In genomic region chr6:40681622-40682021, GRCh38 we compare ENCODE assay signal across 34 cellular contexts.
"Had no signal": no experiment of that assay in that cellular context is flagged by ENCODE, and none has a peak within 500 bp of the region (broad histone marks: within the 10 kb centered on the region; RNA-seq: fewer than 3 reads in every experiment).

No MANE protein-coding gene starts in this region.

- H3K4me3 Mint-ChIP-seq: activated B cell treated with CpG ODN at 0.5 μM for 24 hours; activated CD8-positive, alpha-beta memory T cell treated with anti-CD3 and anti-CD28 coated beads, Interleukin-2, amount 10 ng/mL, durations not matched to agents 7 days and 5 days; activated CD8-positive, alpha-beta T cell treated with anti-CD3 and anti-CD28 coated beads for 36 hours; activated naive CD4-positive, alpha-beta T cell treated with anti-CD3 and anti-CD28 coated beads for 36 hours; activated naive CD4-positive, alpha-beta T cell treated with anti-CD3 and anti-CD28 coated beads, Interleukin-2, amount 50 U/mL, for 24 hours; activated naive CD8-positive, alpha-beta T cell treated with anti-CD3 and anti-CD28 coated beads for 36 hours; activated naive CD8-positive, alpha-beta T cell treated with anti-CD3 and anti-CD28 coated beads, Interleukin-2, amount 50 U/mL, for 24 hours; activated T-helper 1 cell treated with anti-CD3 and anti-CD28 coated beads, Interleukin-12 subunit alpha, Interleukin-12 subunit beta, Interleukin-2, Interleukin-4 antibody, amounts not matched to agents 30 ng/mL and 10 ng/mL and 1 ng/mL, durations not matched to agents 14 hours and 24 hours and 36 hours; effector memory CD8-positive, alpha-beta T cell; T-helper 17 cell; T-helper 2 cell treated with Interferon-gamma antibody and Interleukin-4, amounts not matched to agents 5 μg/mL and 100 μg/mL, for 36 hours had no signal

- H3K27ac Mint-ChIP-seq: activated B cell treated with CpG ODN at 0.5 μM for 24 hours; activated CD8-positive, alpha-beta memory T cell treated with anti-CD3 and anti-CD28 coated beads, Interleukin-2, amount 10 ng/mL, durations not matched to agents 7 days and 5 days; activated CD8-positive, alpha-beta T cell treated with anti-CD3 and anti-CD28 coated beads for 36 hours; activated naive CD4-positive, alpha-beta T cell treated with anti-CD3 and anti-CD28 coated beads for 36 hours; activated naive CD4-positive, alpha-beta T cell treated with anti-CD3 and anti-CD28 coated beads, Interleukin-2, amount 50 U/mL, for 24 hours; activated naive CD8-positive, alpha-beta T cell treated with anti-CD3 and anti-CD28 coated beads for 36 hours; activated naive CD8-positive, alpha-beta T cell treated with anti-CD3 and anti-CD28 coated beads, Interleukin-2, amount 50 U/mL, for 24 hours; activated T-helper 1 cell treated with anti-CD3 and anti-CD28 coated beads, Interleukin-12 subunit alpha, Interleukin-12 subunit beta, Interleukin-2, Interleukin-4 antibody, amounts not matched to agents 30 ng/mL and 10 ng/mL and 1 ng/mL, durations not matched to agents 14 hours and 24 hours and 36 hours; activated T-helper 2 cell treated with anti-CD3 and anti-CD28 coated beads, Interferon-gamma antibody, Interleukin-2, Interleukin-4, amounts not matched to agents 10 μg/mL and 5 μg/mL and 100 μg/mL, durations not matched to agents 14 hours and 24 hours and 36 hours; effector memory CD8-positive, alpha-beta T cell; T-helper 17 cell; T-helper 2 cell treated with Interferon-gamma antibody and Interleukin-4, amounts not matched to agents 5 μg/mL and 100 μg/mL, for 36 hours had no signal

- ATAC-seq: activated CD4-positive, CD25-positive, alpha-beta regulatory T cell treated with anti-CD3 and anti-CD28 coated beads, Interleukin-2, amount 50 U/mL, for 24 hours; activated CD8-positive, alpha-beta memory T cell treated with anti-CD3 and anti-CD28 coated beads, Interleukin-2, amount 10 ng/mL, durations not matched to agents 7 days and 5 days; activated CD8-positive, alpha-beta T cell treated with anti-CD3 and anti-CD28 coated beads for 36 hours; activated naive CD8-positive, alpha-beta T cell treated with anti-CD3 and anti-CD28 coated beads, Interleukin-2, amount 50 U/mL, for 24 hours; body of pancreas; effector memory CD8-positive, alpha-beta T cell; foreskin keratinocyte; gastrocnemius medialis; T-helper 17 cell had no signal

- H3K4me1 Mint-ChIP-seq: activated B cell treated with CpG ODN at 0.5 μM for 24 hours; activated CD8-positive, alpha-beta memory T cell treated with anti-CD3 and anti-CD28 coated beads, Interleukin-2, amount 10 ng/mL, durations not matched to agents 7 days and 5 days; activated naive CD4-positive, alpha-beta T cell treated with anti-CD3 and anti-CD28 coated beads, Interleukin-2, amount 50 U/mL, for 24 hours; activated naive CD8-positive, alpha-beta T cell treated with anti-CD3 and anti-CD28 coated beads, Interleukin-2, amount 50 U/mL, for 24 hours; T-helper 17 cell had no signal

- H3K36me3 Mint-ChIP-seq: activated CD8-positive, alpha-beta memory T cell treated with anti-CD3 and anti-CD28 coated beads, Interleukin-2, amount 10 ng/mL, durations not matched to agents 7 days and 5 days had no signal

- H3K9me3 Mint-ChIP-seq: activated T-helper 2 cell treated with anti-CD3 and anti-CD28 coated beads, Interferon-gamma antibody, Interleukin-2, Interleukin-4, amounts not matched to agents 10 μg/mL and 5 μg/mL and 100 μg/mL, durations not matched to agents 14 hours and 24 hours and 36 hours; effector memory CD8-positive, alpha-beta T cell; T-helper 2 cell treated with Interferon-gamma antibody and Interleukin-4, amounts not matched to agents 5 μg/mL and 100 μg/mL, for 36 hours had no signal

- DNase-seq: activated B cell treated with CpG ODN at 0.5 μM for 24 hours; activated CD4-positive, alpha-beta T cell treated with anti-CD3 and anti-CD28 coated beads for 48 hours; activated CD4-positive, alpha-beta T cell treated with anti-CD3 and anti-CD28 coated beads, Interleukin-2, amount 50 U/mL, for 1 hour; activated CD4-positive, alpha-beta T cell treated with anti-CD3 and anti-CD28 coated beads, Interleukin-2, amount 50 U/mL, for 48 hours; activated CD8-positive, alpha-beta memory T cell treated with anti-CD3 and anti-CD28 coated beads, Interleukin-2, amount 10 ng/mL, durations not matched to agents 7 days and 5 days; activated CD8-positive, alpha-beta memory T cell treated with anti-CD3 and anti-CD28 coated beads, Interleukin-2, amount 50 U/mL, for 4 hours; activated CD8-positive, alpha-beta T cell treated with anti-CD3 and anti-CD28 coated beads for 36 hours; activated effector memory CD4-positive, alpha-beta T cell treated with anti-CD3 and anti-CD28 coated beads, Interleukin-2, amount 50 U/mL, for 16 hours; activated naive CD4-positive, alpha-beta T cell treated with anti-CD3 and anti-CD28 coated beads for 36 hours; activated naive CD8-positive, alpha-beta T cell treated with anti-CD3 and anti-CD28 coated beads for 36 hours; activated naive CD8-positive, alpha-beta T cell treated with anti-CD3 and anti-CD28 coated beads, Interleukin-2, amount 50 U/mL, for 24 hours; activated T-cell treated with anti-CD3 and anti-CD28 coated beads, Interleukin-2, amount 50 U/mL, for 1 hour; activated T-cell treated with anti-CD3 and anti-CD28 coated beads, Interleukin-2, amount 50 U/mL, for 48 hours; adrenal gland; amygdala; aorta; body of pancreas; caudate nucleus; cortex of kidney; dermis blood vessel endothelial cell; effector CD4-positive, alpha-beta T cell; effector memory CD8-positive, alpha-beta T cell; erythroblast; foreskin keratinocyte; gastrocnemius medialis; T-helper 1 cell; T-helper 17 cell; T1000; WERI-Rb-1 had no signal
